In the genomic region with DNA sequence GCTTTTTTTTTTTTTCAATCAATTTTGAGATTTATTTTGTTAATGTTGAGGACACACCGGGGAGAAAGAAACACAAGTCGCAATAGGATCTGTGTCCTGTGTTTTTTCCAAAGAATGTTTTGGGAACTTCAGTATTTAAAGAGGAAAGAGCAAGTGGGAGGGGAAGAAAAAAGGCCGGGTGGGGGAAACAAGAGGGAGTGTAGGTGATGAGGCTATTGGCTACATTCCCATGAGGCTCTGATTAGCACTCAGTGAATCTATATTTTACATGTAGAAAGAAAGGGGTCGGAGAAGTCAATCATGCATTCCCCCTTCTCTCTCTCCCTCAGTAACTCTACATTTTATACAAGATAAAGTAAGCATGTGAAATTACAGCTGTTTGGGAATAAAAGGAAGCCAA, we compare ENCODE assay signal across 1 cellular context.
TF ChIP-seq lines count a peak whose summit lies in the region.

No MANE protein-coding gene starts in this region.

TF ChIP-seq in liver, 16 proteins besides CTCF, POLR2A, EP300 and RAD21 (continued from another document):
- TF ChIP-seq, protein P1, sequence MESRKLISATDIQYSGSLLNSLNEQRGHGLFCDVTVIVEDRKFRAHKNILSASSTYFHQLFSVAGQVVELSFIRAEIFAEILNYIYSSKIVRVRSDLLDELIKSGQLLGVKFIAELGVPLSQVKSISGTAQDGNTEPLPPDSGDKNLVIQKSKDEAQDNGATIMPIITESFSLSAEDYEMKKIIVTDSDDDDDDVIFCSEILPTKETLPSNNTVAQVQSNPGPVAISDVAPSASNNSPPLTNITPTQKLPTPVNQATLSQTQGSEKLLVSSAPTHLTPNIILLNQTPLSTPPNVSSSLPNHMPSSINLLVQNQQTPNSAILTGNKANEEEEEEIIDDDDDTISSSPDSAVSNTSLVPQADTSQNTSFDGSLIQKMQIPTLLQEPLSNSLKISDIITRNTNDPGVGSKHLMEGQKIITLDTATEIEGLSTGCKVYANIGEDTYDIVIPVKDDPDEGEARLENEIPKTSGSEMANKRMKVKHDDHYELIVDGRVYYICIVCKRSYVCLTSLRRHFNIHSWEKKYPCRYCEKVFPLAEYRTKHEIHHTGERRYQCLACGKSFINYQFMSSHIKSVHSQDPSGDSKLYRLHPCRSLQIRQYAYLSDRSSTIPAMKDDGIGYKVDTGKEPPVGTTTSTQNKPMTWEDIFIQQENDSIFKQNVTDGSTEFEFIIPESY (IDR thresholded peaks at IDR 0.05), result no peak
- TF ChIP-seq, protein P2, sequence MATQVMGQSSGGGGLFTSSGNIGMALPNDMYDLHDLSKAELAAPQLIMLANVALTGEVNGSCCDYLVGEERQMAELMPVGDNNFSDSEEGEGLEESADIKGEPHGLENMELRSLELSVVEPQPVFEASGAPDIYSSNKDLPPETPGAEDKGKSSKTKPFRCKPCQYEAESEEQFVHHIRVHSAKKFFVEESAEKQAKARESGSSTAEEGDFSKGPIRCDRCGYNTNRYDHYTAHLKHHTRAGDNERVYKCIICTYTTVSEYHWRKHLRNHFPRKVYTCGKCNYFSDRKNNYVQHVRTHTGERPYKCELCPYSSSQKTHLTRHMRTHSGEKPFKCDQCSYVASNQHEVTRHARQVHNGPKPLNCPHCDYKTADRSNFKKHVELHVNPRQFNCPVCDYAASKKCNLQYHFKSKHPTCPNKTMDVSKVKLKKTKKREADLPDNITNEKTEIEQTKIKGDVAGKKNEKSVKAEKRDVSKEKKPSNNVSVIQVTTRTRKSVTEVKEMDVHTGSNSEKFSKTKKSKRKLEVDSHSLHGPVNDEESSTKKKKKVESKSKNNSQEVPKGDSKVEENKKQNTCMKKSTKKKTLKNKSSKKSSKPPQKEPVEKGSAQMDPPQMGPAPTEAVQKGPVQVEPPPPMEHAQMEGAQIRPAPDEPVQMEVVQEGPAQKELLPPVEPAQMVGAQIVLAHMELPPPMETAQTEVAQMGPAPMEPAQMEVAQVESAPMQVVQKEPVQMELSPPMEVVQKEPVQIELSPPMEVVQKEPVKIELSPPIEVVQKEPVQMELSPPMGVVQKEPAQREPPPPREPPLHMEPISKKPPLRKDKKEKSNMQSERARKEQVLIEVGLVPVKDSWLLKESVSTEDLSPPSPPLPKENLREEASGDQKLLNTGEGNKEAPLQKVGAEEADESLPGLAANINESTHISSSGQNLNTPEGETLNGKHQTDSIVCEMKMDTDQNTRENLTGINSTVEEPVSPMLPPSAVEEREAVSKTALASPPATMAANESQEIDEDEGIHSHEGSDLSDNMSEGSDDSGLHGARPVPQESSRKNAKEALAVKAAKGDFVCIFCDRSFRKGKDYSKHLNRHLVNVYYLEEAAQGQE (IDR thresholded peaks at IDR 0.05), result no peak
- TF ChIP-seq RXRA (IDR thresholded peaks at IDR 0.05), result no peak
- no peak for TF ChIP-seq FOXA2 (IDR thresholded peaks at IDR 0.05)
- no peak for TF ChIP-seq EGR1 (IDR thresholded peaks at IDR 0.05; ENCODE audit: low read depth in 2 of 2)
- no peak for TF ChIP-seq YY1 (IDR thresholded peaks at IDR 0.05)
- no peak for TF ChIP-seq GABPA (IDR thresholded peaks at IDR 0.05 in 1 of 2, conservative IDR thresholded peaks at IDR 0.05 in 1 of 2)
- TF ChIP-seq NR2F2 (IDR thresholded peaks at IDR 0.05), result no peak
- no peak for TF ChIP-seq FOXA1 (IDR thresholded peaks at IDR 0.05)
- TF ChIP-seq SP1 (IDR thresholded peaks at IDR 0.05), result no peak
- TF ChIP-seq, protein P3, sequence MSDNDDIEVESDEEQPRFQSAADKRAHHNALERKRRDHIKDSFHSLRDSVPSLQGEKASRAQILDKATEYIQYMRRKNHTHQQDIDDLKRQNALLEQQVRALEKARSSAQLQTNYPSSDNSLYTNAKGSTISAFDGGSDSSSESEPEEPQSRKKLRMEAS (IDR thresholded peaks at IDR 0.05), result no peak
